10 cellular contexts compared by ENCODE assay signal in the genomic region with DNA sequence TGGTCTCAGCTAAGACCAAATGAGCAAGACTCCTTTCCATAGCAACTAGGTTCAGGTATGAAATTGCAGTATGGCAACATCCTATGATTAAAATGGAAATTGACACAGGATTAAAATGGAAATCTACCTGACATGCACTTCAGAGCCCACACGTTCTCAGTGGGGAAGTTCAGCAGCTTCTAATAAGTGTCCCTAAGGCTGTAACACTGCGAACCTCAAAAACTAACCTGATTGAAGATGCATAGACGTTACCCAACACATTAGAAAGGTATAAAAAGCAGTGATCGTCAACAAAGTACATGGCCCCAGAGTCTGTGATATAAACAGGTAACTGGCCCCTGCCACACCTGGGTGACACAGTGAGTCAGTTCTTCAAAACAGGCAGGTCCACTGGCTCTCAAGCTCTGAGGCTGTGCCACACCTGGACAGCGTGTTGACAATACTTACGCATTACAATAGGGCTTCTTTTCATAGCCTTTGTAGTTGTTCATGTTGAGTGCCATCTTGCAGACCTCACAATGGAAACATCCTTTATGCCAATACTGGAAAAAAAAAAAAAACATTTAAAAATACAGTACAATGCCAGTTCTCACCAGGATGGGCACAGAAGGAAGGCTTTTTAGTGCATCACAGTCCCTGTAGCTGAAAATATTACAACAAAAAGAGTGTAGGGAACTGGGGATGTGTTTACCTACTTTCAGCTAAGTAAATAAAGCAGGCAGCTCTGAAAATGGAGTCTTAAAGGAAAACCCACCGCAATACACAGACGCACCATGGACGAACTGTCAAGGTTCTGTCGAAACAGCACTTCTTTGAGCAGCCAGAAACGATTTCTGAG.
DNase-seq lines count a peak whose midpoint lies in the region; ATAC-seq and TF ChIP-seq lines count a peak whose summit lies in the region.
"Had no signal": no experiment of that assay in that cellular context is flagged by ENCODE, and none has a peak within 500 bp of the region (broad histone marks: within the 10 kb centered on the region; RNA-seq: fewer than 3 reads in every experiment).

No MANE protein-coding gene starts in this region.

- TF ChIP-seq CTCF in C4-2B (conservative IDR thresholded peaks at IDR 0.05) (no peak), sigmoid colon (IDR thresholded peaks at IDR 0.05) (no peak)

- TF ChIP-seq EP300 in sigmoid colon (IDR thresholded peaks at IDR 0.05), result no peak

- intact Hi-C loops in sigmoid colon (cut with DNase I), result no loop called here

- H3K4me1 ChIP-seq in mucosa of rectum (ENCODE audit: control insufficient read depth in 2 of 2, insufficient read depth in 2 of 2, low read length in 2 of 2) (peaks cover 5 to 14% of the 10 kb centered on the region in 2 donors), sigmoid colon (peaks cover 0 to 22% (median 20%) of the 10 kb centered on the region in 4 donors)

- H3K9ac ChIP-seq in mucosa of rectum (ENCODE audit: low read depth in 1 of 2, low read length in 2 of 2), result peak overlapping the region in 1 of 2 donors; percentile 72

- H3K27ac ChIP-seq in C4-2B (peak overlapping the region; percentile 63), cingulate gyrus (ENCODE audit: low read depth, low read length) (peak overlapping the region; percentile 79), mucosa of rectum (ENCODE audit: low read depth in 2 of 2, low read length in 2 of 2) (peak overlapping the region; percentile 64 to 72), sigmoid colon (no peak overlapping the region)

- peak; percentile 86 for DNase-seq in NCI-H146 treated with DMSO at 0.1 percent for 48 hours (lab: John Stamatoyannopoulos, UW; ENCODE audit: unreplicated experiment)
- no peak for DNase-seq in occipital lobe (lab: John Stamatoyannopoulos, UW)
- no peak for DNase-seq in sigmoid colon
- no peak for DNase-seq in activated gamma-delta T cell (lab: John Stamatoyannopoulos, UW)
- DNase-seq: activated naive CD8-positive, alpha-beta T cell treated with anti-CD3 and anti-CD28 coated beads, Interleukin-2, amount 10 ng/mL, durations not matched to agents 7 days and 5 days; NCI-H1048 had no signal

- H3K27me3 ChIP-seq in mucosa of rectum (ENCODE audit: control insufficient read depth in 2 of 2, insufficient read depth in 2 of 2, low read length in 2 of 2), result no peaks in the 10 kb centered on the region
- H3K27me3 ChIP-seq in sigmoid colon, result peaks cover 14 to 56% (median 28%) of the 10 kb centered on the region in 3 donors

- no peaks in the 10 kb centered on the region for H3K36me3 ChIP-seq in mucosa of rectum (ENCODE audit: control insufficient read depth in 2 of 2, insufficient read depth in 2 of 2, low read length in 2 of 2)
- no peaks in the 10 kb centered on the region for H3K36me3 ChIP-seq in sigmoid colon

- no peak for TF ChIP-seq POLR2A in sigmoid colon (IDR thresholded peaks at IDR 0.05)

- H3K9me3 ChIP-seq in mucosa of rectum (ENCODE audit: control insufficient read depth in 2 of 2, low read length in 2 of 2) (no peaks in the 10 kb centered on the region), sigmoid colon (no peaks in the 10 kb centered on the region)

- whole genome bisulfite sequencing in sigmoid colon, 2 donors, result 26 to 63% methylated on average over 11 of the region's 11 CpGs

- no peak for ATAC-seq in HG02798 (IDR thresholded peaks at IDR 0.05; ENCODE audit: poor library complexity, unreplicated experiment)

- peak overlapping the region; percentile 69 to 75 for H3K4me3 ChIP-seq in mucosa of rectum (ENCODE audit: low read length in 2 of 2)
- peak overlapping the region in 1 of 4 donors; percentile 39 for H3K4me3 ChIP-seq in sigmoid colon

Comparison
In these comparisons a context has a peak if more than half of its experiments do, and no peak if none do; other contexts are left out.
1. H3K27ac ChIP-seq: peak in C4-2B (single experiment), cingulate gyrus (single experiment) and mucosa of rectum (2 of 2); none in sigmoid colon (0 of 4).